In the genomic region with DNA sequence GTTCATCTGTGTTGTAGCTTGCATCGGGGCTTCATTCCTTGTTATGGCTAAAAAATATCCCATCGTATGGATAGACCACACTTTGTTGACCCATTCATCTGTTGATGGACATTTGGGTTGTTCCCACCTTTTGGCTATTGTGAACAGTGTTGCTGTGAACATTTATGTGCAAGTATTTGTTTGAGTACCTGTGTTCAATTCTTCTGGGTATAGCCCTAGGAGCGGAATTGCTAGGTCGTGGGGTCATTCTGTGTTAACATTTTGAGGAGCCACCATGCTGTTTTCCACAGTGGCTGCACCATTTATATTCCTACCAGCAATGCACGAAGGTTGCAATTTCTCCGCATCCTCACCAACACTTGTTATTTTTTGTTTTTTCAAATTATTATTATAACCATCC, we compare ENCODE assay signal across 33 cellular contexts.
"Had no signal": no experiment of that assay in that cellular context is flagged by ENCODE, and none has a peak within 500 bp of the region (broad histone marks: within the 10 kb centered on the region; RNA-seq: fewer than 3 reads in every experiment).

No MANE protein-coding gene starts in this region.

- H3K27ac ChIP-seq: ascending aorta, body of pancreas, brain microvascular endothelial cell, breast epithelium, cardiac muscle cell had no signal

- H3K9me3 ChIP-seq: ascending aorta, body of pancreas, breast epithelium had no signal

- H3K27me3 ChIP-seq: ascending aorta, body of pancreas, brain microvascular endothelial cell, breast epithelium, cardiac muscle cell had no signal

- H3K36me3 ChIP-seq: ascending aorta, brain microvascular endothelial cell, breast epithelium, cardiac muscle cell had no signal

- ATAC-seq: activated naive CD4-positive, alpha-beta T cell treated with anti-CD3 and anti-CD28 coated beads, Interleukin-2, amount 50 U/mL, for 72 hours; activated naive CD8-positive, alpha-beta T cell treated with anti-CD3 and anti-CD28 coated beads, Interleukin-2, amount 50 U/mL, for 24 hours; activated T-cell treated with anti-CD3 and anti-CD28 coated beads, Interleukin-2, amount 50 U/mL, for 4 hours; activated T-cell treated with anti-CD3 and anti-CD28 coated beads, Interleukin-2, amount 50 U/mL, for 72 hours; activated T-helper 17 cell treated with anti-CD3 and anti-CD28 coated beads, Interleukin-2, amount 50 U/mL, for 72 hours; body of pancreas had no signal

- DNase-seq: activated effector memory CD4-positive, alpha-beta T cell treated with anti-CD3 and anti-CD28 coated beads, Interleukin-2, amount 50 U/mL, for 16 hours; activated effector memory CD4-positive, alpha-beta T cell treated with Interleukin-2 at 50 U/mL for 16 hours; activated gamma-delta T cell; activated gamma-delta T cell treated with Interleukin-2 at 50 U/mL for 16 hours; activated naive CD4-positive, alpha-beta T cell; activated naive CD4-positive, alpha-beta T cell treated with anti-CD3 and anti-CD28 coated beads for 36 hours; activated naive CD4-positive, alpha-beta T cell treated with anti-CD3 and anti-CD28 coated beads, Interleukin-2, amount 10 ng/mL, durations not matched to agents 7 days and 5 days; activated naive CD4-positive, alpha-beta T cell treated with anti-CD3 and anti-CD28 coated beads, Interleukin-2, amount 50 U/mL, for 16 hours; activated naive CD4-positive, alpha-beta T cell treated with Interleukin-2 at 50 U/mL for 16 hours; activated naive CD8-positive, alpha-beta T cell treated with anti-CD3 and anti-CD28 coated beads for 36 hours; activated naive CD8-positive, alpha-beta T cell treated with anti-CD3 and anti-CD28 coated beads, Interleukin-2, amount 10 ng/mL, durations not matched to agents 7 days and 5 days; activated naive CD8-positive, alpha-beta T cell treated with anti-CD3 and anti-CD28 coated beads, Interleukin-2, amount 50 U/mL, for 24 hours; activated T-cell treated with anti-CD3 and anti-CD28 coated beads, Interleukin-2, amount 50 U/mL, for 24 hours; activated T-cell treated with anti-CD3 and anti-CD28 coated beads, Interleukin-2, amount 50 U/mL, for 4 hours; activated T-cell treated with anti-CD3 and anti-CD28 coated beads, Interleukin-2, amount 50 U/mL, for 48 hours; activated T-cell treated with anti-CD3 and anti-CD28 coated beads, Interleukin-2, amount 50 U/mL, for 72 hours; amniotic stem cell; amygdala; anterior cingulate cortex; aorta; body of pancreas; brain microvascular endothelial cell; caudate nucleus; central memory CD4-positive, alpha-beta T cell; cerebellar nuclear complex had no signal

- H3K4me1 ChIP-seq: ascending aorta, breast epithelium had no signal

- FAIRE-seq: astrocyte, bronchial epithelial cell, colon had no signal

- H3K4me3 ChIP-seq: ascending aorta, body of pancreas, breast epithelium, cardiac muscle cell had no signal
